Comparison of ENCODE assay signal across 1 cellular context in the genomic region with DNA sequence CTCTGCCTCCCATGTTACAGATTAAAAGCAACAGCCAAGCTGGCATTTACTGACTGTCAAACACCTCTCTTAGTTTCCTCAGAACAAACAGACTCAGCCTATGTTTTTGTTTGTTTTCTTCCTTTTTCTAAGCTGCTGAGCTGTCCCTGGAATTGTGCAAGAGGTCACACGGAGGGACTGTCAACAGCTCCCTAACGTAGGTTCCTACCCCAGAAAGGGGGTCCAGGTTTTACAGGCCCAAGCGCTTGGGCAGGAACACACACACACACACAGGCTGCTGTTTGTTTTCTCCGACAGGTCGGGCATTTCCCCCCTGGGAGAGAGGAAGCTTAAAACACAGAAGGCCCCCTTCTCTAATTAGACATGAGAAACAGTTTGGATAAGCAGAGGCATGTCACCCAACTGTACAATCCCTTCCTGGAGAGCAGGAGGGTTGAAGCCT.
A peak's percentile ranks its signal among the peaks of the same experiment; 100 is the strongest.
TF ChIP-seq lines count a peak whose summit lies in the region.

No MANE protein-coding gene starts in this region.

TF ChIP-seq in HepG2, 621 proteins besides CTCF, POLR2A, EP300 and RAD21 (continued from another document):
- TF ChIP-seq E2F5 (CRISPR knock-in tag; conservative IDR thresholded peaks at IDR 0.05) (0 out of 2 replicates have a peak, but pooled peaks have one; percentile 46), SSRP1 (CRISPR knock-in tag; IDR thresholded peaks at IDR 0.05) (0 out of 2 replicates have a peak, but pooled peaks have one; percentile 7), ZNF562 (CRISPR knock-in tag; IDR thresholded peaks at IDR 0.05; ENCODE audit: borderline replicate concordance) (no peak), TSC22D2 (CRISPR knock-in tag; IDR thresholded peaks at IDR 0.05; ENCODE audit: borderline replicate concordance) (peak; percentile 94; the same call in 1 of the 2 replicates), HNRNPL (IDR thresholded peaks at IDR 0.05; ENCODE audit: low read depth, low read length) (no peak), RELA (CRISPR knock-in tag; IDR thresholded peaks at IDR 0.05) (no peak), ARNT (IDR thresholded peaks at IDR 0.05) (no peak), HOXA5 (CRISPR knock-in tag; IDR thresholded peaks at IDR 0.05) (peak; percentile 86), KLF11 (CRISPR knock-in tag; IDR thresholded peaks at IDR 0.05) (peak; percentile 82; the same call in 1 of the 2 replicates), HNF4A (CRISPR knock-in tag; IDR thresholded peaks at IDR 0.05) (peak; percentile 91), ZNF367 (CRISPR knock-in tag; IDR thresholded peaks at IDR 0.05; ENCODE audit: borderline replicate concordance) (no peak), ZBTB1 (CRISPR knock-in tag; IDR thresholded peaks at IDR 0.05; ENCODE audit: borderline replicate concordance) (no peak), SMAD3 (CRISPR knock-in tag; IDR thresholded peaks at IDR 0.05) (peak; percentile 98), ZNF431 (CRISPR knock-in tag; IDR thresholded peaks at IDR 0.05; ENCODE audit: borderline replicate concordance, low read depth) (no peak; the same call in 1 of the 2 replicates), KDM3A (CRISPR knock-in tag; IDR thresholded peaks at IDR 0.05; ENCODE audit: low read depth) (peak; percentile 95), TCF12 (IDR thresholded peaks at IDR 0.05) (no peak), TCF12 (CRISPR knock-in tag; IDR thresholded peaks at IDR 0.05) (peak; percentile 98), ELK4 (CRISPR knock-in tag; IDR thresholded peaks at IDR 0.05; ENCODE audit: borderline replicate concordance) (no peak), ZSCAN31 (CRISPR knock-in tag; IDR thresholded peaks at IDR 0.05; ENCODE audit: low read depth) (peak; percentile 94), REPIN1 (CRISPR knock-in tag; IDR thresholded peaks at IDR 0.05; ENCODE audit: borderline replicate concordance, low read depth) (no peak)
- TF ChIP-seq, protein P1, sequence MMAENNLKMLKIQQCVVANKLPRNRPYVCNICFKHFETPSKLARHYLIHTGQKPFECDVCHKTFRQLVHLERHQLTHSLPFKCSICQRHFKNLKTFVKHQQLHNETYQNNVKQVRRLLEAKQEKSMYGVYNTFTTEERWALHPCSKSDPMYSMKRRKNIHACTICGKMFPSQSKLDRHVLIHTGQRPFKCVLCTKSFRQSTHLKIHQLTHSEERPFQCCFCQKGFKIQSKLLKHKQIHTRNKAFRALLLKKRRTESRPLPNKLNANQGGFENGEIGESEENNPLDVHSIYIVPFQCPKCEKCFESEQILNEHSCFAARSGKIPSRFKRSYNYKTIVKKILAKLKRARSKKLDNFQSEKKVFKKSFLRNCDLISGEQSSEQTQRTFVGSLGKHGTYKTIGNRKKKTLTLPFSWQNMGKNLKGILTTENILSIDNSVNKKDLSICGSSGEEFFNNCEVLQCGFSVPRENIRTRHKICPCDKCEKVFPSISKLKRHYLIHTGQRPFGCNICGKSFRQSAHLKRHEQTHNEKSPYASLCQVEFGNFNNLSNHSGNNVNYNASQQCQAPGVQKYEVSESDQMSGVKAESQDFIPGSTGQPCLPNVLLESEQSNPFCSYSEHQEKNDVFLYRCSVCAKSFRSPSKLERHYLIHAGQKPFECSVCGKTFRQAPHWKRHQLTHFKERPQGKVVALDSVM (CRISPR knock-in tag; IDR thresholded peaks at IDR 0.05): peak; percentile 64
- TF ChIP-seq, protein P2, sequence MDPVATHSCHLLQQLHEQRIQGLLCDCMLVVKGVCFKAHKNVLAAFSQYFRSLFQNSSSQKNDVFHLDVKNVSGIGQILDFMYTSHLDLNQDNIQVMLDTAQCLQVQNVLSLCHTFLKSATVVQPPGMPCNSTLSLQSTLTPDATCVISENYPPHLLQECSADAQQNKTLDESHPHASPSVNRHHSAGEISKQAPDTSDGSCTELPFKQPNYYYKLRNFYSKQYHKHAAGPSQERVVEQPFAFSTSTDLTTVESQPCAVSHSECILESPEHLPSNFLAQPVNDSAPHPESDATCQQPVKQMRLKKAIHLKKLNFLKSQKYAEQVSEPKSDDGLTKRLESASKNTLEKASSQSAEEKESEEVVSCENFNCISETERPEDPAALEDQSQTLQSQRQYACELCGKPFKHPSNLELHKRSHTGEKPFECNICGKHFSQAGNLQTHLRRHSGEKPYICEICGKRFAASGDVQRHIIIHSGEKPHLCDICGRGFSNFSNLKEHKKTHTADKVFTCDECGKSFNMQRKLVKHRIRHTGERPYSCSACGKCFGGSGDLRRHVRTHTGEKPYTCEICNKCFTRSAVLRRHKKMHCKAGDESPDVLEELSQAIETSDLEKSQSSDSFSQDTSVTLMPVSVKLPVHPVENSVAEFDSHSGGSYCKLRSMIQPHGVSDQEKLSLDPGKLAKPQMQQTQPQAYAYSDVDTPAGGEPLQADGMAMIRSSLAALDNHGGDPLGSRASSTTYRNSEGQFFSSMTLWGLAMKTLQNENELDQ (CRISPR knock-in tag; IDR thresholded peaks at IDR 0.05; ENCODE audit: borderline replicate concordance): peak; percentile 71; the same call in 1 of the 2 replicates
- TF ChIP-seq, protein P3, sequence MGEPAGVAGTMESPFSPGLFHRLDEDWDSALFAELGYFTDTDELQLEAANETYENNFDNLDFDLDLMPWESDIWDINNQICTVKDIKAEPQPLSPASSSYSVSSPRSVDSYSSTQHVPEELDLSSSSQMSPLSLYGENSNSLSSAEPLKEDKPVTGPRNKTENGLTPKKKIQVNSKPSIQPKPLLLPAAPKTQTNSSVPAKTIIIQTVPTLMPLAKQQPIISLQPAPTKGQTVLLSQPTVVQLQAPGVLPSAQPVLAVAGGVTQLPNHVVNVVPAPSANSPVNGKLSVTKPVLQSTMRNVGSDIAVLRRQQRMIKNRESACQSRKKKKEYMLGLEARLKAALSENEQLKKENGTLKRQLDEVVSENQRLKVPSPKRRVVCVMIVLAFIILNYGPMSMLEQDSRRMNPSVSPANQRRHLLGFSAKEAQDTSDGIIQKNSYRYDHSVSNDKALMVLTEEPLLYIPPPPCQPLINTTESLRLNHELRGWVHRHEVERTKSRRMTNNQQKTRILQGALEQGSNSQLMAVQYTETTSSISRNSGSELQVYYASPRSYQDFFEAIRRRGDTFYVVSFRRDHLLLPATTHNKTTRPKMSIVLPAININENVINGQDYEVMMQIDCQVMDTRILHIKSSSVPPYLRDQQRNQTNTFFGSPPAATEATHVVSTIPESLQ (CRISPR knock-in tag; conservative IDR thresholded peaks at IDR 0.05): 0 out of 2 replicates have a peak, but pooled peaks have one; percentile 47
- TF ChIP-seq, protein P4, sequence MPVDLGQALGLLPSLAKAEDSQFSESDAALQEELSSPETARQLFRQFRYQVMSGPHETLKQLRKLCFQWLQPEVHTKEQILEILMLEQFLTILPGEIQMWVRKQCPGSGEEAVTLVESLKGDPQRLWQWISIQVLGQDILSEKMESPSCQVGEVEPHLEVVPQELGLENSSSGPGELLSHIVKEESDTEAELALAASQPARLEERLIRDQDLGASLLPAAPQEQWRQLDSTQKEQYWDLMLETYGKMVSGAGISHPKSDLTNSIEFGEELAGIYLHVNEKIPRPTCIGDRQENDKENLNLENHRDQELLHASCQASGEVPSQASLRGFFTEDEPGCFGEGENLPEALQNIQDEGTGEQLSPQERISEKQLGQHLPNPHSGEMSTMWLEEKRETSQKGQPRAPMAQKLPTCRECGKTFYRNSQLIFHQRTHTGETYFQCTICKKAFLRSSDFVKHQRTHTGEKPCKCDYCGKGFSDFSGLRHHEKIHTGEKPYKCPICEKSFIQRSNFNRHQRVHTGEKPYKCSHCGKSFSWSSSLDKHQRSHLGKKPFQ (CRISPR knock-in tag; IDR thresholded peaks at IDR 0.05; ENCODE audit: insufficient replicate concordance): peak; percentile 77
